ENCODE assay signal across 8 cellular contexts in the genomic region with DNA sequence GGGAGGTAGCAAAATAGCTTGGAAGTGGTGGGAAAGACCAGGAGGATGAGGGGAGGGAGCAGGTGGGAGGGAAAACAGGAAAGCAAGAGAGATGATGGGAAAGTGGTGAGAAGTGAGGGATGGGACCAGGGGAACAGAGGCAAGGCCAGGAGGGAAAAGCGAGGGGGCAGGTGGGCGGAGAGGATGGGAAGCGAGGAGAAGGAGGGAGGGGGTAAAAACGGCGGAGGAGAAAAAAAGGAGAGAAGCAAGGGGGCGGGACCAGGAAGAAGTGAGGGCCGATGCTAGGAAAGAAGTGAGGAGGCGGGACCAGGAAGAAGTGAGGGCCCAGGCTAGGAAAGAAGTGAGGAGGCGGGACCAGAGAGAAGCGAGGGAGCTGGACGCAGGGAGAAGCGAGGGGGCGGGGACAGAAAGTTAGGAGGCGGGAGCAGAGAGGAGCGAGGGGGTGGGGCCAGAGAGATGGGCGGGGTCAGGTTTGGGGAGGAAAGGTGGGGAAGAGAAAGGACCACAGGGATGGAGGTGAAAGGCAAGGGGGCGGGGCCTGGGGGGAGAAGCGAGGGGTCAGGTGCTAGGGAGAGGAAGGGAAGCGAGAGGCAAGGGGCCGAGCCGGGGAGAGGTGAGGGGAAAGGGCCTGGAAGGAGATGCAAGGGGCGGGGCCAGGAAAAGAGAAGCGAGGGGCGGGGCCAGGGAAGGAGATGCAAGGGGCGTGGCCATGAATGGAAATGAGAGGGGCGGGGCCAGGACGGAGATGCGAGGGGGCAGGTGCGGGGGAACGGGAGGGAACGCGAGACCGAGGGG. TPM values are rescaled to one million over a fixed set of nuclear protein-coding genes. Genes with fewer than 3 reads are reported as not detected.
DNase-seq lines count a peak whose midpoint lies in the region; ATAC-seq and TF ChIP-seq lines count a peak whose summit lies in the region.

No MANE protein-coding gene starts in this region.

- no peaks in the 10 kb centered on the region for H3K9me3 ChIP-seq in CD4-positive, alpha-beta T cell (ENCODE audit: control insufficient read depth, low read length)

- peak overlapping the region; percentile 71 for H3K27ac ChIP-seq in CD4-positive, alpha-beta T cell (ENCODE audit: low read depth, low read length)

- POLR2A ChIA-PET in CD4-positive, alpha-beta T cell (lab: Charles Lee) = interaction anchor here (0.6 to 1.1 kb wide), 2 partner anchors 31 to 56 kb away, joined by 3 read pairs; no protein-coding TSS in a partner anchor
- POLR2A ChIA-PET in HEK293T (lab: Yijun Ruan, JAX) = no interaction called here
- POLR2A ChIA-PET in activated CD4-positive, alpha-beta T cell treated with anti-CD3 and anti-CD28 coated beads for 36 hours (lab: Charles Lee) = interaction anchor here (0.5 kb wide), 1 partner anchor 132 kb away, joined by 3 read pairs; no protein-coding TSS in a partner anchor

- CTCF ChIA-PET in CD4-positive, alpha-beta T cell (lab: Charles Lee) = no interaction called here
- CTCF ChIA-PET in HEK293T (lab: Yijun Ruan, JAX) = no interaction called here
- CTCF ChIA-PET in activated CD4-positive, alpha-beta T cell treated with anti-CD3 and anti-CD28 coated beads for 36 hours (lab: Charles Lee) = interaction anchor here (1.5 kb wide), 1 partner anchor 12 kb away, joined by 3 read pairs; no protein-coding TSS in a partner anchor

- H3K9me3 Mint-ChIP-seq in CD4-positive, alpha-beta T cell = no peaks in the 10 kb centered on the region
- no peaks in the 10 kb centered on the region for H3K9me3 Mint-ChIP-seq in activated CD4-positive, alpha-beta T cell treated with anti-CD3 and anti-CD28 coated beads for 36 hours (ENCODE audit: low read depth)
- H3K9me3 Mint-ChIP-seq in chondrocyte (ENCODE audit: low read depth) = no peaks in the 10 kb centered on the region

- H3K4me1 Mint-ChIP-seq in CD4-positive, alpha-beta T cell (ENCODE audit: low read depth) = peaks cover 51% of the 10 kb centered on the region
- H3K4me1 Mint-ChIP-seq in activated CD4-positive, alpha-beta T cell treated with anti-CD3 and anti-CD28 coated beads for 36 hours = peaks cover 46% of the 10 kb centered on the region
- peaks cover 46% of the 10 kb centered on the region for H3K4me1 Mint-ChIP-seq in chondrocyte (ENCODE audit: low read depth)

- ATAC-seq in CD4-positive, alpha-beta T cell (ENCODE audit: poor library complexity) = peak; percentile 57
- peak; percentile 58 for ATAC-seq in activated CD4-positive, alpha-beta T cell treated with anti-CD3 and anti-CD28 coated beads for 36 hours

- H3K27ac Mint-ChIP-seq in CD4-positive, alpha-beta T cell = peak overlapping the region; percentile 96
- peak overlapping the region; percentile 73 for H3K27ac Mint-ChIP-seq in activated CD4-positive, alpha-beta T cell treated with anti-CD3 and anti-CD28 coated beads for 36 hours
- peak overlapping the region; percentile 96 for H3K27ac Mint-ChIP-seq in chondrocyte (ENCODE audit: unreplicated experiment)

- H3K27me3 Mint-ChIP-seq in CD4-positive, alpha-beta T cell = no peaks in the 10 kb centered on the region
- peaks cover 4% of the 10 kb centered on the region for H3K27me3 Mint-ChIP-seq in activated CD4-positive, alpha-beta T cell treated with anti-CD3 and anti-CD28 coated beads for 36 hours
- H3K27me3 Mint-ChIP-seq in chondrocyte (ENCODE audit: low read depth) = no peaks in the 10 kb centered on the region

- DNase-seq in CD4-positive, alpha-beta T cell = peak; percentile 75 to 91 (median 86)
- DNase-seq in HEK293T (ENCODE audit: extremely low spot score) (peak; percentile 87), NCI-H446 (lab: John Stamatoyannopoulos, UW) (peak; percentile 65 to 72), chondrocyte (ENCODE audit: low spot score) (peak; percentile 98), kidney glomerular epithelial cell (lab: John Stamatoyannopoulos, UW) (peak; percentile 97), 8988T (no peak)
- DNase-seq in activated CD4-positive, alpha-beta T cell treated with anti-CD3 and anti-CD28 coated beads for 36 hours = peak; percentile 97
- peak; percentile 68 to 78 for DNase-seq in stimulated activated CD4-positive, alpha-beta T cell treated with anti-CD3 and anti-CD28 coated beads, Interleukin-15, amount 100 ng/mL, for 1 hour (ENCODE audit: low read depth in 1 of 2, low spot score in 1 of 2)

- no peak for TF ChIP-seq CTCF in CD4-positive, alpha-beta T cell (IDR thresholded peaks at IDR 0.05)
- TF ChIP-seq CTCF in chondrocyte (IDR thresholded peaks at IDR 0.05) = no peak

- intact Hi-C loops in CD4-positive, alpha-beta T cell (cut with DNase I, micrococcal nuclease) = loop anchor here (2.0 to 10.0 kb wide), 6 partner anchors 184 to 942 kb away; a partner anchor contains a TSS
- intact Hi-C loops in activated CD4-positive, alpha-beta T cell treated with anti-CD3 and anti-CD28 coated beads for 36 hours (cut with DNase I, micrococcal nuclease) = loop anchor here (1.0 to 5.0 kb wide), 12 partner anchors 40 to 891 kb away; a partner anchor contains a TSS

- peak overlapping the region; percentile 96 for H3K4me3 Mint-ChIP-seq in CD4-positive, alpha-beta T cell
- peak overlapping the region; percentile 81 for H3K4me3 Mint-ChIP-seq in activated CD4-positive, alpha-beta T cell treated with anti-CD3 and anti-CD28 coated beads for 36 hours
- H3K4me3 Mint-ChIP-seq in chondrocyte (ENCODE audit: unreplicated experiment) = peak overlapping the region; percentile 82

- no peaks in the 10 kb centered on the region for H3K27me3 ChIP-seq in CD4-positive, alpha-beta T cell (ENCODE audit: control insufficient read depth, insufficient read depth, low read length)

- H3K36me3 Mint-ChIP-seq in CD4-positive, alpha-beta T cell (ENCODE audit: low read depth) = peaks cover 12% of the 10 kb centered on the region
- peaks cover 5% of the 10 kb centered on the region for H3K36me3 Mint-ChIP-seq in activated CD4-positive, alpha-beta T cell treated with anti-CD3 and anti-CD28 coated beads for 36 hours (ENCODE audit: low read depth)
- no peaks in the 10 kb centered on the region for H3K36me3 Mint-ChIP-seq in chondrocyte (ENCODE audit: low read depth)

TF ChIP-seq in HEK293T, 16 proteins besides CTCF, POLR2A, EP300 and RAD21:
- peak; percentile 63 for TF ChIP-seq SP1 (IDR thresholded peaks at IDR 0.05)
- TF ChIP-seq LEF1 (IDR thresholded peaks at IDR 0.05; ENCODE audit: borderline replicate concordance) = no peak
TF ChIP-seq in HEK293T: peak in this region for 1.

RNA-seq across cellular contexts. Expression of a gene that starts 1.0 kb away (rescaled TPM):
- total RNA-seq in CD4-positive, alpha-beta T cell = 10 to 100 TPM; 30.0 to 32.4 TPM
- 10 to 100 TPM; 12.4 to 13.4 TPM for total RNA-seq in activated CD4-positive, alpha-beta T cell treated with anti-CD3 and anti-CD28 coated beads for 36 hours
- total RNA-seq in chondrocyte = 28.2 to 32.2 TPM (median 30.2 TPM) in 3 replicates
